1 cellular context compared by ENCODE assay signal in the genomic region with DNA sequence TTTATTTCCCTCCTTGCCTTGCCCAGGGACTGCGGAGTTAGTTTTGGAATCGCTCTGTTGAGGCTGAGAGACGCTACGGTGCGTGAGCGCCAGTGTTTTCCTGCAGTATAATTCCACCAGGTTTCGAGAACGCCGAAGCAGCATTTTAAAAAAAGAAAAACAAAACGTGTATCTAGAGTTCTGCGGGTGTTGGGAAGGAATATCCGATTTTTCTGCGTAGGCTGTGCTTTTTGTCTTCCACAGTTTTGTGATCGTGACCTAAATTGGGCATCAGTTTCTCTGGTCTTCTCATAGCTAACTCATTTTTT.
TF ChIP-seq lines count a peak whose summit lies in the region.

No MANE protein-coding gene starts in this region.

TF ChIP-seq in GM12878, 131 proteins besides CTCF, POLR2A, EP300 and RAD21 (continued from another document):
- TF ChIP-seq, protein P1, sequence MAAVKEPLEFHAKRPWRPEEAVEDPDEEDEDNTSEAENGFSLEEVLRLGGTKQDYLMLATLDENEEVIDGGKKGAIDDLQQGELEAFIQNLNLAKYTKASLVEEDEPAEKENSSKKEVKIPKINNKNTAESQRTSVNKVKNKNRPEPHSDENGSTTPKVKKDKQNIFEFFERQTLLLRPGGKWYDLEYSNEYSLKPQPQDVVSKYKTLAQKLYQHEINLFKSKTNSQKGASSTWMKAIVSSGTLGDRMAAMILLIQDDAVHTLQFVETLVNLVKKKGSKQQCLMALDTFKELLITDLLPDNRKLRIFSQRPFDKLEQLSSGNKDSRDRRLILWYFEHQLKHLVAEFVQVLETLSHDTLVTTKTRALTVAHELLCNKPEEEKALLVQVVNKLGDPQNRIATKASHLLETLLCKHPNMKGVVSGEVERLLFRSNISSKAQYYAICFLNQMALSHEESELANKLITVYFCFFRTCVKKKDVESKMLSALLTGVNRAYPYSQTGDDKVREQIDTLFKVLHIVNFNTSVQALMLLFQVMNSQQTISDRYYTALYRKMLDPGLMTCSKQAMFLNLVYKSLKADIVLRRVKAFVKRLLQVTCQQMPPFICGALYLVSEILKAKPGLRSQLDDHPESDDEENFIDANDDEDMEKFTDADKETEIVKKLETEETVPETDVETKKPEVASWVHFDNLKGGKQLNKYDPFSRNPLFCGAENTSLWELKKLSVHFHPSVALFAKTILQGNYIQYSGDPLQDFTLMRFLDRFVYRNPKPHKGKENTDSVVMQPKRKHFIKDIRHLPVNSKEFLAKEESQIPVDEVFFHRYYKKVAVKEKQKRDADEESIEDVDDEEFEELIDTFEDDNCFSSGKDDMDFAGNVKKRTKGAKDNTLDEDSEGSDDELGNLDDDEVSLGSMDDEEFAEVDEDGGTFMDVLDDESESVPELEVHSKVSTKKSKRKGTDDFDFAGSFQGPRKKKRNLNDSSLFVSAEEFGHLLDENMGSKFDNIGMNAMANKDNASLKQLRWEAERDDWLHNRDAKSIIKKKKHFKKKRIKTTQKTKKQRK (IDR thresholded peaks at IDR 0.05; ENCODE audit: low read depth, low read length) = no peak
- TF ChIP-seq, protein P2, sequence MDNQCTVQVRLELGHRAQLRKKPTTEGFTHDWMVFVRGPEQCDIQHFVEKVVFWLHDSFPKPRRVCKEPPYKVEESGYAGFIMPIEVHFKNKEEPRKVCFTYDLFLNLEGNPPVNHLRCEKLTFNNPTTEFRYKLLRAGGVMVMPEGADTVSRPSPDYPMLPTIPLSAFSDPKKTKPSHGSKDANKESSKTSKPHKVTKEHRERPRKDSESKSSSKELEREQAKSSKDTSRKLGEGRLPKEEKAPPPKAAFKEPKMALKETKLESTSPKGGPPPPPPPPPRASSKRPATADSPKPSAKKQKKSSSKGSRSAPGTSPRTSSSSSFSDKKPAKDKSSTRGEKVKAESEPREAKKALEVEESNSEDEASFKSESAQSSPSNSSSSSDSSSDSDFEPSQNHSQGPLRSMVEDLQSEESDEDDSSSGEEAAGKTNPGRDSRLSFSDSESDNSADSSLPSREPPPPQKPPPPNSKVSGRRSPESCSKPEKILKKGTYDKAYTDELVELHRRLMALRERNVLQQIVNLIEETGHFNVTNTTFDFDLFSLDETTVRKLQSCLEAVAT (IDR thresholded peaks at IDR 0.05) = 0 out of 2 replicates have a peak, but pooled peaks have one; percentile 12
